12 cellular contexts compared by ENCODE assay signal in the genomic region with DNA sequence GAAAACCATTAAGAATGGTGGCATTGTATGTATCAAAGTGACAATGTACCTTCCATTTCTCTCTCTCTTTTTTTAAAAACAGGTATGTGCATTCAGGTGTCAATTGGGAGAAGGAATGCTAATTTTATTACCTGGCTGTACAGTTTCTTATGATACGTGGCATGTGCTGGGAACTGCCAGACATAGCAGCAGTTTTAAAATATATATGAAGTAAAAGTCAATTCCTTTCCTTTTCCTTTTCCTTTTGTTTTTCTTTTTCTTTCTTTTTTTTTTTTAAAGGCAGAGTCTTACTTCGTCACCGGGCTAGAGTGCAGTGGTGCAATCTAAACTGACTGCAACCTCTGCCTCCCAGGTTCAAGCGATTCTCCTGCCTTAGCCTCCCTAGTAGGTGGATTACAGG. TPM values are rescaled to one million over a fixed set of nuclear protein-coding genes. Genes with fewer than 3 reads are reported as not detected.
A peak's percentile ranks its signal among the peaks of the same experiment; 100 is the strongest.
DNase-seq lines count a peak whose midpoint lies in the region; ATAC-seq and TF ChIP-seq lines count a peak whose summit lies in the region.
"Had no signal": no experiment of that assay in that cellular context is flagged by ENCODE, and none has a peak within 500 bp of the region (broad histone marks: within the 10 kb centered on the region; RNA-seq: fewer than 3 reads in every experiment).

No MANE protein-coding gene starts in this region.

- H3K27me3 ChIP-seq in CD4-positive, alpha-beta T cell (ENCODE audit: control insufficient read depth, insufficient read depth, low read length), result no peaks in the 10 kb centered on the region
- no peaks in the 10 kb centered on the region for H3K27me3 ChIP-seq in gastroesophageal sphincter
- H3K27me3 ChIP-seq: left lung, upper lobe of right lung had no signal

- peaks cover 29% of the 10 kb centered on the region for H3K36me3 Mint-ChIP-seq in CD4-positive, alpha-beta T cell (ENCODE audit: low read depth)
- peaks cover under 1% of the 10 kb centered on the region for H3K36me3 Mint-ChIP-seq in stimulated activated memory B cell treated with anti-CD40 and anti-IgM and Interleukin-4, amounts not matched to agents 10 μg/mL and 1 μg/mL and 100 μg/mL, for 72 hours

- H3K4me3 ChIP-seq in gastroesophageal sphincter (no peak overlapping the region), lower leg skin (ENCODE audit: low read depth, poor library complexity, severe bottlenecking) (no peak overlapping the region)
- H3K4me3 ChIP-seq: left lung had no signal

- TF ChIP-seq CTCF in CD4-positive, alpha-beta T cell (IDR thresholded peaks at IDR 0.05), result no peak
- TF ChIP-seq CTCF in VCaP (conservative IDR thresholded peaks at IDR 0.05) (no peak), gastroesophageal sphincter (IDR thresholded peaks at IDR 0.05) (no peak), lower leg skin (IDR thresholded peaks at IDR 0.05) (no peak)

- POLR2A ChIA-PET in CD4-positive, alpha-beta T cell (lab: Charles Lee), result no interaction called here

- H3K27me3 Mint-ChIP-seq in CD4-positive, alpha-beta T cell, result no peaks in the 10 kb centered on the region
- H3K27me3 Mint-ChIP-seq in stimulated activated memory B cell treated with anti-CD40 and anti-IgM and Interleukin-4, amounts not matched to agents 10 μg/mL and 1 μg/mL and 100 μg/mL, for 72 hours, result no peaks in the 10 kb centered on the region

- CTCF ChIA-PET in CD4-positive, alpha-beta T cell (lab: Charles Lee), result no interaction called here

- intact Hi-C loops in CD4-positive, alpha-beta T cell (cut with DNase I, micrococcal nuclease), result loop anchor here in 1 of 2 experiments (5.0 kb wide), 1 partner anchor 52 kb away; no protein-coding TSS in a partner anchor
- intact Hi-C loops in lower leg skin (cut with DNase I; ENCODE audit: low total_unique reads), result no loop called here

- peak overlapping the region; percentile 67 for H3K27ac Mint-ChIP-seq in CD4-positive, alpha-beta T cell
- H3K27ac Mint-ChIP-seq in stimulated activated memory B cell treated with anti-CD40 and anti-IgM and Interleukin-4, amounts not matched to agents 10 μg/mL and 1 μg/mL and 100 μg/mL, for 72 hours, result peak overlapping the region; percentile 88

- H3K36me3 ChIP-seq in gastroesophageal sphincter, result peaks cover 0 to 5% of the 10 kb centered on the region in 2 donors
- H3K36me3 ChIP-seq: upper lobe of right lung had no signal

- H3K27ac ChIP-seq in CD4-positive, alpha-beta T cell (ENCODE audit: low read depth, low read length), result no peak overlapping the region
- H3K27ac ChIP-seq in VCaP (peak overlapping the region; percentile 95), gastroesophageal sphincter (peak overlapping the region; percentile 82 to 91 (median 86))

- WGBS in gastroesophageal sphincter (ENCODE audit: low coverage in 1 of 2), 2 donors, result 62 to 92% methylated on average over 2 to 4 of the region's 4 CpGs
- 64 to 71% methylated on average over 4 of the region's 4 CpGs for WGBS in lower leg skin, 2 donors

- no peak for TF ChIP-seq EP300 in gastroesophageal sphincter (IDR thresholded peaks at IDR 0.05)

- DNase-seq in CD4-positive, alpha-beta T cell, result no peak
- DNase-seq in lower leg skin (ENCODE audit: low spot score in 2 of 2) (no peak), occipital lobe (lab: John Stamatoyannopoulos, UW) (no peak), GM03348 (ENCODE audit: low spot score) (no peak)
- DNase-seq: activated gamma-delta T cell, left lung, NCI-H2081, upper lobe of right lung had no signal

- H3K4me1 Mint-ChIP-seq in CD4-positive, alpha-beta T cell (ENCODE audit: low read depth), result peaks cover 68% of the 10 kb centered on the region
- H3K4me1 Mint-ChIP-seq in stimulated activated memory B cell treated with anti-CD40 and anti-IgM and Interleukin-4, amounts not matched to agents 10 μg/mL and 1 μg/mL and 100 μg/mL, for 72 hours, result peaks cover 68% of the 10 kb centered on the region

- peaks cover 0 to 81% (median 11%) of the 10 kb centered on the region in 3 donors for H3K4me1 ChIP-seq in gastroesophageal sphincter

- no peak for ATAC-seq in CD4-positive, alpha-beta T cell (ENCODE audit: poor library complexity)
- no peak for ATAC-seq in gastroesophageal sphincter
- no peak for ATAC-seq in stimulated activated memory B cell treated with anti-CD40 and anti-IgM and Interleukin-4, amounts not matched to agents 10 μg/mL and 1 μg/mL and 100 μg/mL, for 72 hours
- no peak for ATAC-seq in GM19467 (IDR thresholded peaks at IDR 0.05; ENCODE audit: unreplicated experiment)
- ATAC-seq: left lung, upper lobe of right lung had no signal

- H3K9me3 ChIP-seq in CD4-positive, alpha-beta T cell (ENCODE audit: control insufficient read depth, low read length), result no peaks in the 10 kb centered on the region
- no peaks in the 10 kb centered on the region for H3K9me3 ChIP-seq in gastroesophageal sphincter
- H3K9me3 ChIP-seq: left lung, upper lobe of right lung had no signal

- no peak overlapping the region for H3K4me3 Mint-ChIP-seq in CD4-positive, alpha-beta T cell
- no peak overlapping the region for H3K4me3 Mint-ChIP-seq in stimulated activated memory B cell treated with anti-CD40 and anti-IgM and Interleukin-4, amounts not matched to agents 10 μg/mL and 1 μg/mL and 100 μg/mL, for 72 hours

- H3K9me3 Mint-ChIP-seq in CD4-positive, alpha-beta T cell, result no peaks in the 10 kb centered on the region
- H3K9me3 Mint-ChIP-seq in stimulated activated memory B cell treated with anti-CD40 and anti-IgM and Interleukin-4, amounts not matched to agents 10 μg/mL and 1 μg/mL and 100 μg/mL, for 72 hours, result no peaks in the 10 kb centered on the region

- TF ChIP-seq POLR2A in gastroesophageal sphincter (IDR thresholded peaks at IDR 0.05) (no peak), lower leg skin (IDR thresholded peaks at IDR 0.05) (no peak)

RNA-seq across cellular contexts. Expression of a gene that starts 37.0 kb away (rescaled TPM):
- total RNA-seq in CD4-positive, alpha-beta T cell, result 10 to 100 TPM; 73.5 to 76.7 TPM
- total RNA-seq in gastroesophageal sphincter (10 to 100 TPM; 40.3 to 79.4 (median 50.7) TPM), lower leg skin (10 to 100 TPM; 41.4 to 63.6 (median 42.9) TPM), occipital lobe (80.0 TPM)
